Comparison of ENCODE assay signal across 16 cellular contexts in genomic region chr2:181915096-181915495, GRCh38.
"Had no signal": no experiment of that assay in that cellular context is flagged by ENCODE, and none has a peak within 500 bp of the region (broad histone marks: within the 10 kb centered on the region; RNA-seq: fewer than 3 reads in every experiment).

No MANE protein-coding gene starts in this region.

- H3K4me1 ChIP-seq: breast epithelium, testis had no signal

- H3K9me3 ChIP-seq: breast epithelium, gastroesophageal sphincter, left lung, pancreas, testis had no signal

- ATAC-seq: activated CD4-positive, CD25-positive, alpha-beta regulatory T cell treated with anti-CD3 and anti-CD28 coated beads, Interleukin-2, amount 50 U/mL, for 24 hours; activated naive CD4-positive, alpha-beta T cell treated with anti-CD3 and anti-CD28 coated beads, Interleukin-2, amount 50 U/mL, for 72 hours; gastroesophageal sphincter; left lung; stimulated activated naive CD8-positive, alpha-beta T cell treated with anti-CD3 and anti-CD28 coated beads, Interleukin-15, amount 100 ng/mL, for 72 hours had no signal

- H3K27me3 ChIP-seq: breast epithelium, dorsolateral prefrontal cortex, gastroesophageal sphincter, left lung, pancreas, testis had no signal

- H3K4me3 ChIP-seq: breast epithelium, dorsolateral prefrontal cortex, gastroesophageal sphincter, left lung, pancreas, testis had no signal

- DNase-seq: activated effector memory CD4-positive, alpha-beta T cell treated with anti-CD3 and anti-CD28 coated beads, Interleukin-2, amount 50 U/mL, for 16 hours; activated T-cell treated with anti-CD3 and anti-CD28 coated beads, Interleukin-2, amount 50 U/mL, for 24 hours; anterior cingulate cortex; dorsolateral prefrontal cortex; islet precursor cell; left lung; mesendoderm; pancreas; stimulated activated CD4-positive, alpha-beta T cell treated with anti-CD3 and anti-CD28 coated beads, Interleukin-15, amount 100 ng/mL, for 24 hours; stimulated activated CD4-positive, alpha-beta T cell treated with anti-CD3 and anti-CD28 coated beads, Interleukin-4, amount 100 ng/mL, for 24 hours; stimulated activated naive CD8-positive, alpha-beta T cell treated with anti-CD3 and anti-CD28 coated beads, Interleukin-15, amount 100 ng/mL, for 72 hours; testis had no signal

- H3K27ac ChIP-seq: breast epithelium, gastroesophageal sphincter, left lung, testis had no signal
